In genomic region chr17:39951924-39952664, GRCh38 we compare ENCODE assay signal across 8 cellular contexts. TPM values are rescaled to one million over a fixed set of nuclear protein-coding genes. Genes with fewer than 3 reads are reported as not detected.
DNase-seq lines count a peak whose midpoint lies in the region; ATAC-seq and TF ChIP-seq lines count a peak whose summit lies in the region.

No MANE protein-coding gene starts in this region.

- in situ Hi-C loops in brain microvascular endothelial cell (cut with HindIII; ENCODE audit: low pct_ligation_motif_present, low sequenced_read_pairs) = no loop called here

- POLR2A ChIA-PET in AG04449 (lab: Yijun Ruan, JAX) = no interaction called here

- H3K9me3 ChIP-seq in mononuclear cell (ENCODE audit: low read depth, low read length) = no peaks in the 10 kb centered on the region

- H3K4me3 ChIP-seq in AG04449 (ENCODE audit: low read depth, low read length) (peak overlapping the region; percentile 50), brain microvascular endothelial cell (ENCODE audit: low read depth, low read length) (peak overlapping the region; percentile 46), mononuclear cell (ENCODE audit: low read length) (peak overlapping the region; percentile 32)

- CTCF ChIA-PET in AG04449 (lab: Yijun Ruan, JAX) = interaction anchor here (1.1 to 18.6 kb wide), 2 partner anchors 12 to 23 kb away, joined by 3 to 450 read pairs; partner anchors contain the start of gene PSMD3

- no peaks in the 10 kb centered on the region for H3K27me3 ChIP-seq in brain microvascular endothelial cell (replicated peaks)
- H3K27me3 ChIP-seq in mononuclear cell (ENCODE audit: insufficient read depth, low read length) = no peaks in the 10 kb centered on the region

- peak; percentile 9 for ATAC-seq in HG02870 (IDR thresholded peaks at IDR 0.05; ENCODE audit: unreplicated experiment)

- H3K27ac ChIP-seq in brain microvascular endothelial cell = no peak overlapping the region

- DNase-seq in AG04449 (ENCODE audit: low read depth, low spot score) (no peak), brain microvascular endothelial cell (no peak), occipital lobe (lab: John Stamatoyannopoulos, UW) (no peak), SK-N-DZ (ENCODE audit: low spot score) (no peak), ecto neural progenitor cell (ENCODE audit: low spot score) (no peak), NOMO-1 treated with DMSO at 0.1 percent for 48 hours (lab: John Stamatoyannopoulos, UW; ENCODE audit: unreplicated experiment) (no peak)

- peaks cover 15% of the 10 kb centered on the region for H3K4me1 ChIP-seq in mononuclear cell (ENCODE audit: insufficient read depth, low read length)

- TF ChIP-seq CTCF in AG04449 (IDR thresholded peaks at IDR 0.05; ENCODE audit: insufficient read depth, low read length, missing control alignments) (no peak), brain microvascular endothelial cell (IDR thresholded peaks at IDR 0.05; ENCODE audit: low read depth, low read length, missing control alignments) (no peak)

- H3K36me3 ChIP-seq in brain microvascular endothelial cell (replicated peaks) = no peaks in the 10 kb centered on the region

RNA-seq across cellular contexts. Expression of gene GSDMA, which starts 10.7 kb away (rescaled TPM):
- total RNA-seq in mononuclear cell = 0.94 TPM
- total RNA-seq in occipital lobe = not detected
- not detected in 2 replicates for polyA plus RNA-seq in SK-N-DZ (2014; cell fraction: cytosol; rRNA removed)
- not detected in 2 replicates for polyA plus RNA-seq in SK-N-DZ (2014; cell fraction: nucleus; rRNA removed)

RNA-seq across cellular contexts. Expression of gene LRRC3C, which starts 24.6 kb away (rescaled TPM):
- total RNA-seq in mononuclear cell = not detected
- not detected for total RNA-seq in occipital lobe
- not detected in 2 replicates for polyA plus RNA-seq in SK-N-DZ (2014; cell fraction: cytosol; rRNA removed)
- polyA plus RNA-seq in SK-N-DZ (2014; cell fraction: nucleus; rRNA removed) = not detected in 2 replicates

RNA-seq across cellular contexts. Expression of gene ORMDL3, which starts 24.7 kb away (rescaled TPM):
- 57.3 TPM for total RNA-seq in mononuclear cell
- 51.2 TPM for total RNA-seq in occipital lobe
- 23.9 and 33.0 TPM in 2 replicates for polyA plus RNA-seq in SK-N-DZ (2014; cell fraction: cytosol; rRNA removed)
- 23.2 and 24.6 TPM in 2 replicates for polyA plus RNA-seq in SK-N-DZ (2014; cell fraction: nucleus; rRNA removed)

RNA-seq across cellular contexts. Expression of gene PSMD3, which starts 28.5 kb away (rescaled TPM):
- 54.9 TPM for total RNA-seq in mononuclear cell
- 69.1 TPM for total RNA-seq in occipital lobe
- polyA plus RNA-seq in SK-N-DZ (2014; cell fraction: cytosol; rRNA removed) = 214 and 237 TPM in 2 replicates
- 148 and 168 TPM in 2 replicates for polyA plus RNA-seq in SK-N-DZ (2014; cell fraction: nucleus; rRNA removed)

RNA-seq across cellular contexts. Expression of gene GSDMB, which starts 33.7 kb away (rescaled TPM):
- total RNA-seq in mononuclear cell (10.7 TPM), occipital lobe (7.6 TPM)
- polyA plus RNA-seq in SK-N-DZ (2014; cell fraction: cytosol; rRNA removed) = 0.80 and 1.2 TPM in 2 replicates
- 21.5 and 38.6 TPM in 2 replicates for polyA plus RNA-seq in SK-N-DZ (2014; cell fraction: nucleus; rRNA removed)
